In genomic region chr22:25754527-25755202, GRCh38 we compare ENCODE assay signal across 11 cellular contexts. TPM values are rescaled to one million over a fixed set of nuclear protein-coding genes. Genes with fewer than 3 reads are reported as not detected.
DNase-seq lines count a peak whose midpoint lies in the region; ATAC-seq, FAIRE-seq and TF ChIP-seq lines count a peak whose summit lies in the region.
"Had no signal": no experiment of that assay in that cellular context is flagged by ENCODE, and none has a peak within 500 bp of the region (broad histone marks: within the 10 kb centered on the region; RNA-seq: fewer than 3 reads in every experiment).

No MANE protein-coding gene starts in this region.

- TF ChIP-seq EP300 in A549 (IDR thresholded peaks at IDR 0.05), result no peak

- CTCF ChIA-PET in A549 (lab: Yijun Ruan, JAX), result interaction anchor here (0.7 to 6.1 kb wide), 3 partner anchors 9 to 18 kb away, joined by 3 to 31 read pairs (median 3); no protein-coding TSS in a partner anchor

- TF ChIP-seq POLR2A in A549 (IDR thresholded peaks at IDR 0.05; ENCODE audit: low read length), result no peak

- H3K4me1 ChIP-seq in A549 (peaks cover 22% of the 10 kb centered on the region; the same call in 2 of the 3 replicates), mucosa of descending colon (ENCODE audit: low read depth) (no peaks in the 10 kb centered on the region)
- H3K4me1 ChIP-seq: parathyroid adenoma had no signal

- H3K9me3 ChIP-seq in A549 (no peaks in the 10 kb centered on the region), mucosa of descending colon (no peaks in the 10 kb centered on the region)

- TF ChIP-seq CTCF in A549 (IDR thresholded peaks at IDR 0.05) (no peak), coronary artery (IDR thresholded peaks at IDR 0.05) (no peak), mucosa of descending colon (IDR thresholded peaks at IDR 0.05) (no peak), D721Med (IDR thresholded peaks at IDR 0.05; ENCODE audit: insufficient read depth, missing control alignments) (no peak)

- DNase-seq in A549 (ENCODE audit: low read depth in 1 of 2, low spot score in 1 of 2) (peak in 1 of 2 experiments; percentile 60), M059J (ENCODE audit: low read depth) (peak; percentile 94), coronary artery (ENCODE audit: low spot score) (peak; percentile 97), mucosa of descending colon (peak in 1 of 3 donors; percentile 37), HK-2 (ENCODE audit: unreplicated experiment) (no peak), NCI-H446 treated with DMSO at 0.1 percent for 48 hours (lab: John Stamatoyannopoulos, UW) (no peak), Kasumi-1 (lab: John Stamatoyannopoulos, UW) (no peak), D721Med (ENCODE audit: insufficient read length, low spot score) (no peak)
- DNase-seq: ACHN, erythroblast had no signal

- no peak overlapping the region; the same call in 2 of the 3 replicates for H3K4me2 ChIP-seq in A549

- no peak for TF ChIP-seq RAD21 in A549 (conservative IDR thresholded peaks at IDR 0.05 in 1 of 2, IDR thresholded peaks at IDR 0.05 in 1 of 2)

- intact Hi-C loops in mucosa of descending colon (cut with DNase I, micrococcal nuclease), result no loop called here

- FAIRE-seq in A549 (lab: Jason Lieb, UNC) (no peak), D721Med (lab: Jason Lieb, UNC) (no peak)

- H3K4me3 ChIP-seq in A549 (no peak overlapping the region), coronary artery (peak overlapping the region; percentile 55), mucosa of descending colon (no peak overlapping the region)

- POLR2A ChIA-PET in A549 (lab: Yijun Ruan, JAX), result no interaction called here

- WGBS in A549 (ENCODE audit: missing lambda C conversion rate), result 62% methylated on average over 19 of the region's 24 CpGs

- H3K27ac ChIP-seq in A549 (peak overlapping the region; percentile 27 to 66; a peak in 3 of 6 replicates), coronary artery (peak overlapping the region; percentile 79 to 85)
- H3K27ac ChIP-seq: parathyroid adenoma had no signal

- no peaks in the 10 kb centered on the region for H3K36me3 ChIP-seq in mucosa of descending colon (ENCODE audit: low read depth)

- ATAC-seq in A549 (peak; percentile 32 to 80; a peak in 4 of 6 replicates), mucosa of descending colon (peak; percentile 10)

TF ChIP-seq in A549, 52 proteins besides CTCF, POLR2A, EP300 and RAD21:
- TF ChIP-seq MAFK (IDR thresholded peaks at IDR 0.05; ENCODE audit: partially characterized antibody) (no peak), TP53 (CRISPR knock-in tag; IDR thresholded peaks at IDR 0.05) (no peak)

RNA-seq across cellular contexts. Expression of gene MYO18B, which starts 12.7 kb away (rescaled TPM):
- 0.01 TPM in 2 replicates for polyA plus RNA-seq in A549 (2011; rRNA removed)
- under 0.01 TPM in 1 of 2 replicates, not detected in the other for polyA plus RNA-seq in A549 (2012; cell fraction: cytosol; rRNA removed)
- polyA plus RNA-seq in A549 (2012; cell fraction: nucleus; rRNA removed), result 0.01 and 0.11 TPM in 2 replicates
- 0.01 to 0.05 TPM in 2 of 3 replicates, not detected in the other for polyA plus RNA-seq in A549 (2017; fragmentation: RNase III; extraction: RNeasy Plus Mini Kit Qiagen cat#74134 plus additional on column Dnase treatment)
- 0.04 and 0.05 TPM in 2 replicates for polyA minus RNA-seq in A549 (2011; rRNA and poly(A)+ RNA removed)
- total RNA-seq in M059J (2014; rRNA removed; shearing (Covaris generic)), result not detected in 2 replicates
- total RNA-seq in mucosa of descending colon, result under 1 TPM; 0.03 to 0.17 (median 0.12) TPM

Comparison
In these comparisons a context has a peak if more than half of its experiments do, and no peak if none do; other contexts are left out.
1. DNase-seq: peak in M059J (single experiment) and coronary artery (single experiment); none in HK-2 (single experiment), NCI-H446 treated with DMSO at 0.1 percent for 48 hours (single experiment), Kasumi-1 (0 of 2) and D721Med (single experiment).